1 cellular context compared by ENCODE assay signal in the genomic region with DNA sequence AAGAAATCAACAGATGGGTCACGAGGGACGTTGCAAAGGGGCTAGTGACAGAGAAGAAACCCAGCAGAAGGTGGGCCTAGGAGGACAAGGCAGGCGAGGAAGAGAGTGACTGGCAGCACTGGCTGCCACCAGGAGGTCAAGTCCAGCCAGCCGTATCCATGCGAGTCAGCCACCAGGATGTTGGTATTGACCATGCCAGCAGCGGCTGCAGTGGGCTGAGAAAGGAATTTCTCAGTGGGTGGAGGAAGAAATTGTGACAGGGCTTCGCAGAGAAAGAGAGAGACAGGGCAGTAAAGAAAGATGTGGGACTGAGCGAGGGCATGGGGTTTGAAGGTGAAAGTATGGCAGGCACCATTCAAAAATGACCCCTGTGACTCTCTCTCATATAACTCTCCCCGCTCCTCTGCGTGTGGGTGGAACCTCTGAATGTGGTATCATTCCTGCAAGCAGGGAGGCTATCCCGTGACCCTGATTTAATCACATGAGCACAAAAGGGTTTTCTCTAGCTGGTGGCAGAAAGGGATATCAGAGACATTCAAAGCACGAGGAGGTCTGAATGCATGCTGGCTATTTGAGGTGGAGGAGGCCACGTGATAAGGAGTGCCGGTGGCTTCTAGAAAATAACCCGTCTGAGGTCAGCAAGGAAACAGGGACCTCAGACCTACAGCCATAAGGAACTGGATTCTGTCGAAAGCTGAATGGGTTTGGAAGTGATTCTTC.
TF ChIP-seq lines count a peak whose summit lies in the region.

No MANE protein-coding gene starts in this region.

TF ChIP-seq in K562, 482 proteins besides CTCF, POLR2A, EP300 and RAD21 (continued from another document):
- TF ChIP-seq, protein P1, sequence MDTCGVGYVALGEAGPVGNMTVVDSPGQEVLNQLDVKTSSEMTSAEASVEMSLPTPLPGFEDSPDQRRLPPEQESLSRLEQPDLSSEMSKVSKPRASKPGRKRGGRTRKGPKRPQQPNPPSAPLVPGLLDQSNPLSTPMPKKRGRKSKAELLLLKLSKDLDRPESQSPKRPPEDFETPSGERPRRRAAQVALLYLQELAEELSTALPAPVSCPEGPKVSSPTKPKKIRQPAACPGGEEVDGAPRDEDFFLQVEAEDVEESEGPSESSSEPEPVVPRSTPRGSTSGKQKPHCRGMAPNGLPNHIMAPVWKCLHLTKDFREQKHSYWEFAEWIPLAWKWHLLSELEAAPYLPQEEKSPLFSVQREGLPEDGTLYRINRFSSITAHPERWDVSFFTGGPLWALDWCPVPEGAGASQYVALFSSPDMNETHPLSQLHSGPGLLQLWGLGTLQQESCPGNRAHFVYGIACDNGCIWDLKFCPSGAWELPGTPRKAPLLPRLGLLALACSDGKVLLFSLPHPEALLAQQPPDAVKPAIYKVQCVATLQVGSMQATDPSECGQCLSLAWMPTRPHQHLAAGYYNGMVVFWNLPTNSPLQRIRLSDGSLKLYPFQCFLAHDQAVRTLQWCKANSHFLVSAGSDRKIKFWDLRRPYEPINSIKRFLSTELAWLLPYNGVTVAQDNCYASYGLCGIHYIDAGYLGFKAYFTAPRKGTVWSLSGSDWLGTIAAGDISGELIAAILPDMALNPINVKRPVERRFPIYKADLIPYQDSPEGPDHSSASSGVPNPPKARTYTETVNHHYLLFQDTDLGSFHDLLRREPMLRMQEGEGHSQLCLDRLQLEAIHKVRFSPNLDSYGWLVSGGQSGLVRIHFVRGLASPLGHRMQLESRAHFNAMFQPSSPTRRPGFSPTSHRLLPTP (IDR thresholded peaks at IDR 0.05; ENCODE audit: borderline replicate concordance, extremely low read depth, insufficient read length): no peak
- TF ChIP-seq TRIM24 (IDR thresholded peaks at IDR 0.05) (0 out of 4 replicates have a peak, but pooled peaks of 1 of the 2 experiments have one; percentile 21), FOXM1 (IDR thresholded peaks at IDR 0.05; ENCODE audit: low read depth) (no peak), FOXM1 (CRISPR knock-in tag; IDR thresholded peaks at IDR 0.05; ENCODE audit: low read depth) (no peak), ZNF586 (CRISPR knock-in tag; conservative IDR thresholded peaks at IDR 0.05) (no peak), TBP (optimal IDR thresholded peaks at IDR 0.05; ENCODE audit: low read depth, low read length) (no peak), ETV6 (IDR thresholded peaks at IDR 0.05; ENCODE audit: borderline replicate concordance in 1 of 2, low read depth in 2 of 2, low read length in 1 of 2) (no peak), ETV6 (CRISPR knock-in tag; IDR thresholded peaks at IDR 0.05; ENCODE audit: borderline replicate concordance) (no peak), RAD51 (IDR thresholded peaks at IDR 0.05; ENCODE audit: borderline replicate concordance, low read depth) (peak; percentile 54; the same call in 1 of the 2 replicates), HNRNPLL (IDR thresholded peaks at IDR 0.05; ENCODE audit: low read depth, low read length, poor library complexity, severe bottlenecking) (no peak), PCBP2 (IDR thresholded peaks at IDR 0.05; ENCODE audit: low read depth, low read length, poor library complexity, severe bottlenecking) (no peak), NR2C2 (CRISPR knock-in tag; IDR thresholded peaks at IDR 0.05) (no peak), NR2C2 (tag; IDR thresholded peaks at IDR 0.05) (0 out of 2 replicates have a peak, but pooled peaks have one; percentile 20), ZC3H4 (CRISPR knock-in tag; IDR thresholded peaks at IDR 0.05; ENCODE audit: borderline replicate concordance) (no peak), CBFA2T2 (conservative IDR thresholded peaks at IDR 0.05) (peak; percentile 25; the same call in 1 of the 2 replicates), ZNF436 (CRISPR knock-in tag; IDR thresholded peaks at IDR 0.05) (no peak), ZNF175 (CRISPR knock-in tag; IDR thresholded peaks at IDR 0.05; ENCODE audit: low read depth) (0 out of 2 replicates have a peak, but pooled peaks have one; percentile 34), U2AF2 (optimal IDR thresholded peaks at IDR 0.05; ENCODE audit: low read depth, low read length) (no peak), SMARCA4 (IDR thresholded peaks at IDR 0.05) (no peak), BRD9 (IDR thresholded peaks at IDR 0.05; ENCODE audit: low read depth, partially characterized antibody) (no peak), NCOA2 (IDR thresholded peaks at IDR 0.05; ENCODE audit: partially characterized antibody in 2 of 2) (no peak)
- TF ChIP-seq, protein P2, sequence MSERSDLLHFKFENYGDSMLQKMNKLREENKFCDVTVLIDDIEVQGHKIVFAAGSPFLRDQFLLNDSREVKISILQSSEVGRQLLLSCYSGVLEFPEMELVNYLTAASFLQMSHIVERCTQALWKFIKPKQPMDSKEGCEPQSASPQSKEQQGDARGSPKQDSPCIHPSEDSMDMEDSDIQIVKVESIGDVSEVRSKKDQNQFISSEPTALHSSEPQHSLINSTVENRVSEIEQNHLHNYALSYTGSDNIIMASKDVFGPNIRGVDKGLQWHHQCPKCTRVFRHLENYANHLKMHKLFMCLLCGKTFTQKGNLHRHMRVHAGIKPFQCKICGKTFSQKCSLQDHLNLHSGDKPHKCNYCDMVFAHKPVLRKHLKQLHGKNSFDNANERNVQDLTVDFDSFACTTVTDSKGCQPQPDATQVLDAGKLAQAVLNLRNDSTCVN (CRISPR knock-in tag; IDR thresholded peaks at IDR 0.05): no peak
- TF ChIP-seq, protein P3, sequence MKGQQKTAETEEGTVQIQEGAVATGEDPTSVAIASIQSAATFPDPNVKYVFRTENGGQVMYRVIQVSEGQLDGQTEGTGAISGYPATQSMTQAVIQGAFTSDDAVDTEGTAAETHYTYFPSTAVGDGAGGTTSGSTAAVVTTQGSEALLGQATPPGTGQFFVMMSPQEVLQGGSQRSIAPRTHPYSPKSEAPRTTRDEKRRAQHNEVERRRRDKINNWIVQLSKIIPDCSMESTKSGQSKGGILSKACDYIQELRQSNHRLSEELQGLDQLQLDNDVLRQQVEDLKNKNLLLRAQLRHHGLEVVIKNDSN (CRISPR knock-in tag; IDR thresholded peaks at IDR 0.05): peak; percentile 40
- TF ChIP-seq, protein P4, sequence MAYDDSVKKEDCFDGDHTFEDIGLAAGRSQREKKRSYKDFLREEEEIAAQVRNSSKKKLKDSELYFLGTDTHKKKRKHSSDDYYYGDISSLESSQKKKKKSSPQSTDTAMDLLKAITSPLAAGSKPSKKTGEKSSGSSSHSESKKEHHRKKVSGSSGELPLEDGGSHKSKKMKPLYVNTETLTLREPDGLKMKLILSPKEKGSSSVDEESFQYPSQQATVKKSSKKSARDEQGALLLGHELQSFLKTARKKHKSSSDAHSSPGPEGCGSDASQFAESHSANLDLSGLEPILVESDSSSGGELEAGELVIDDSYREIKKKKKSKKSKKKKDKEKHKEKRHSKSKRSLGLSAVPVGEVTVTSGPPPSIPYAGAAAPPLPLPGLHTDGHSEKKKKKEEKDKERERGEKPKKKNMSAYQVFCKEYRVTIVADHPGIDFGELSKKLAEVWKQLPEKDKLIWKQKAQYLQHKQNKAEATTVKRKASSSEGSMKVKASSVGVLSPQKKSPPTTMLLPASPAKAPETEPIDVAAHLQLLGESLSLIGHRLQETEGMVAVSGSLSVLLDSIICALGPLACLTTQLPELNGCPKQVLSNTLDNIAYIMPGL (CRISPR knock-in tag; IDR thresholded peaks at IDR 0.05): no peak
- TF ChIP-seq, protein P5, sequence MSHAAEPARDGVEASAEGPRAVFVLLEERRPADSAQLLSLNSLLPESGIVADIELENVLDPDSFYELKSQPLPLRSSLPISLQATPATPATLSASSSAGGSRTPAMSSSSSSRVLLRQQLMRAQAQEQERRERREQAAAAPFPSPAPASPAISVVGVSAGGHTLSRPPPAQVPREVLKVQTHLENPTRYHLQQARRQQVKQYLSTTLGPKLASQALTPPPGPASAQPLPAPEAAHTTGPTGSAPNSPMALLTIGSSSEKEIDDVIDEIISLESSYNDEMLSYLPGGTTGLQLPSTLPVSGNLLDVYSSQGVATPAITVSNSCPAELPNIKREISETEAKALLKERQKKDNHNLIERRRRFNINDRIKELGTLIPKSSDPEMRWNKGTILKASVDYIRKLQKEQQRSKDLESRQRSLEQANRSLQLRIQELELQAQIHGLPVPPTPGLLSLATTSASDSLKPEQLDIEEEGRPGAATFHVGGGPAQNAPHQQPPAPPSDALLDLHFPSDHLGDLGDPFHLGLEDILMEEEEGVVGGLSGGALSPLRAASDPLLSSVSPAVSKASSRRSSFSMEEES (CRISPR knock-in tag; IDR thresholded peaks at IDR 0.05): peak; percentile 52
